8 cellular contexts compared by ENCODE assay signal in the genomic region with DNA sequence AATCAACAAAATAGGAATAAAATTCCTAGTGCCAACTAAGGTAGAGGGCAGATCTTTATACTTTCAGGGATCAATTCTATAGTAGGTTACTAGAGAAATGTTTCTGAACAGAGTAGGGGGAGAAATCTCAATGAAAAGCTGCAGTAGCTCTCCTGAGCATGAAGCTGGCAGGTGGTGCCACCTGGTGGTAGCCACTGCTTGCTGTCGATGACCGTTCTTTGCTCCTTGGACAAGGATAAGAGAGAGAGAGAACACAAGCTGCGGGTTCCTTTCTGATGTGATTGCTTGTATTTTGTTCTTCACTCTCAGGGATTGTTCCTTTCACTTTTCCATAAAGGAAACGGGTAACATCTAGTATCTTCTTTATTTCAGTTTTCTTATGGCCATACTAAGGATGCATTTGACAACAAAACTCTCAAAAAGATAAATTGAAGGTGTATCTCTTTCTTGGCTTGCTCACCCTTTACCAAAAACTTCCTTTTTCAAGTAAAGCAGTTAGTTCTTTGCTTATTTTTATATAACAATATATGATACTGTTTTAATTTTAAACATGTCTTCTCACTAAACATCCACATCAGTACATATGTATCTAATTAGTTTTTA.
A peak's percentile ranks its signal among the peaks of the same experiment; 100 is the strongest.
DNase-seq lines count a peak whose midpoint lies in the region; ATAC-seq and TF ChIP-seq lines count a peak whose summit lies in the region.

No MANE protein-coding gene starts in this region.

- H3K9me3 Mint-ChIP-seq in T-helper 2 cell treated with Interferon-gamma antibody and Interleukin-4, amounts not matched to agents 5 μg/mL and 100 μg/mL, for 36 hours, result no peaks in the 10 kb centered on the region

- TF ChIP-seq CTCF in astrocyte of the cerebellum (IDR thresholded peaks at IDR 0.05; ENCODE audit: low read depth, low read length, missing control alignments), result peak; percentile 96

- no peak overlapping the region for H3K4me3 ChIP-seq in astrocyte of the cerebellum (ENCODE audit: low read depth, low read length)

- in situ Hi-C loops in astrocyte of the cerebellum (cut with HindIII; ENCODE audit: low sequenced_read_pairs), result no loop called here

- DNase-seq in NK-92 treated with Interleukin-12 subunit alpha and Interleukin-12 subunit beta, amount 100 ng/mL, for 24 hours (lab: John Stamatoyannopoulos, UW), result peak; percentile 9
- DNase-seq in NK-92 (lab: John Stamatoyannopoulos, UW; ENCODE audit: unreplicated experiment) (no peak), NCI-H146 treated with DMSO at 0.1 percent for 48 hours (lab: John Stamatoyannopoulos, UW; ENCODE audit: unreplicated experiment) (peak; percentile 64), astrocyte of the cerebellum (ENCODE audit: low read depth) (peak; percentile 80), iPS DF 19.7 (ENCODE audit: low read depth, low spot score) (peak; percentile 64)
- peak; percentile 26 for DNase-seq in T-helper 2 cell treated with Interferon-gamma antibody and Interleukin-4, amounts not matched to agents 5 μg/mL and 100 μg/mL, for 36 hours (ENCODE audit: low spot score)
- DNase-seq in stimulated activated CD4-positive, alpha-beta T cell treated with anti-CD3 and anti-CD28 coated beads, Interleukin-12 subunit alpha, Interleukin-12 subunit beta, amount 100 ng/mL, for 4 hours, result peak; percentile 54

- no peaks in the 10 kb centered on the region for H3K4me1 Mint-ChIP-seq in T-helper 2 cell treated with Interferon-gamma antibody and Interleukin-4, amounts not matched to agents 5 μg/mL and 100 μg/mL, for 36 hours (ENCODE audit: low read depth)

- peaks cover 20% of the 10 kb centered on the region for H3K27me3 Mint-ChIP-seq in T-helper 2 cell treated with Interferon-gamma antibody and Interleukin-4, amounts not matched to agents 5 μg/mL and 100 μg/mL, for 36 hours (ENCODE audit: low read depth)

- H3K36me3 Mint-ChIP-seq in T-helper 2 cell treated with Interferon-gamma antibody and Interleukin-4, amounts not matched to agents 5 μg/mL and 100 μg/mL, for 36 hours (ENCODE audit: low read depth), result no peaks in the 10 kb centered on the region

- ATAC-seq in HG02678 (IDR thresholded peaks at IDR 0.05; ENCODE audit: unreplicated experiment), result peak; percentile 94

- H3K27ac Mint-ChIP-seq in T-helper 2 cell treated with Interferon-gamma antibody and Interleukin-4, amounts not matched to agents 5 μg/mL and 100 μg/mL, for 36 hours, result no peak overlapping the region

- no peak overlapping the region for H3K4me3 Mint-ChIP-seq in T-helper 2 cell treated with Interferon-gamma antibody and Interleukin-4, amounts not matched to agents 5 μg/mL and 100 μg/mL, for 36 hours
